Comparison of ENCODE assay signal across 8 cellular contexts in genomic region chr5:40833712-40834229, GRCh38. TPM values are rescaled to one million over a fixed set of nuclear protein-coding genes. Genes with fewer than 3 reads are reported as not detected.
A peak's percentile ranks its signal among the peaks of the same experiment; 100 is the strongest.
DNase-seq lines count a peak whose midpoint lies in the region; ATAC-seq and TF ChIP-seq lines count a peak whose summit lies in the region.

No MANE protein-coding gene starts in this region.

- H3K27me3 ChIP-seq in SJCRH30 (peaks cover under 1% of the 10 kb centered on the region; the same call in 1 of the 2 replicates), fibroblast of lung (ENCODE audit: control insufficient read depth, insufficient read depth, low read length) (no peaks in the 10 kb centered on the region), rectal smooth muscle tissue (ENCODE audit: control insufficient read depth, insufficient read depth, low read length) (no peaks in the 10 kb centered on the region)

- DNase-seq in SJCRH30, result no peak
- DNase-seq in fibroblast of lung (ENCODE audit: low read depth in 2 of 2), result no peak
- no peak for DNase-seq in HuH-7 (ENCODE audit: low spot score)
- DNase-seq in NOMO-1 (lab: John Stamatoyannopoulos, UW; ENCODE audit: unreplicated experiment in 2 of 2), result no peak

- no peak for ATAC-seq in GM19351 (IDR thresholded peaks at IDR 0.05; ENCODE audit: unreplicated experiment)
- no peak for ATAC-seq in HG03039 (IDR thresholded peaks at IDR 0.05; ENCODE audit: unreplicated experiment)

- H2AFZ ChIP-seq in fibroblast of lung (ENCODE audit: low read length), result no peak overlapping the region

- H3K27ac ChIP-seq in SJCRH30, result peak overlapping the region; percentile 93
- peak overlapping the region; percentile 90 for H3K27ac ChIP-seq in fibroblast of lung (ENCODE audit: insufficient read depth, low read length)
- peak overlapping the region; percentile 97 for H3K27ac ChIP-seq in rectal smooth muscle tissue (ENCODE audit: low read depth, low read length)

- H4K20me1 ChIP-seq in fibroblast of lung (ENCODE audit: control insufficient read depth, extremely low read depth, insufficient read depth, low read length), result peaks cover 4% of the 10 kb centered on the region

- H3K36me3 ChIP-seq in SJCRH30 (peaks cover 60% of the 10 kb centered on the region), fibroblast of lung (ENCODE audit: control insufficient read depth, insufficient read depth, low read length) (peaks cover 21% of the 10 kb centered on the region), rectal smooth muscle tissue (ENCODE audit: control insufficient read depth, insufficient read depth, low read length) (peaks cover 24% of the 10 kb centered on the region)

- H3K79me2 ChIP-seq in fibroblast of lung (ENCODE audit: control insufficient read depth, insufficient read depth, low read length), result peaks cover 53% of the 10 kb centered on the region

- H3K4me1 ChIP-seq in SJCRH30 (peaks cover 10% of the 10 kb centered on the region), fibroblast of lung (ENCODE audit: control insufficient read depth, extremely low read depth, insufficient read depth, low read length) (peaks cover 6% of the 10 kb centered on the region), rectal smooth muscle tissue (ENCODE audit: control insufficient read depth, insufficient read depth, low read length) (peaks cover 6% of the 10 kb centered on the region)

- H3K9ac ChIP-seq in fibroblast of lung (ENCODE audit: insufficient read depth, low read length) (peak overlapping the region; percentile 92), rectal smooth muscle tissue (ENCODE audit: low read length) (peak overlapping the region; percentile 95)

- H3K4me2 ChIP-seq in fibroblast of lung (ENCODE audit: extremely low read depth, insufficient read depth, low read length), result peak overlapping the region; percentile 94

- H3K4me3 ChIP-seq in GM08714 (ENCODE audit: low read length) (peak overlapping the region; percentile 99), SJCRH30 (peak overlapping the region; percentile 86), fibroblast of lung (replicated peaks in 1 of 4; ENCODE audit: control extremely low read depth in 1 of 4, insufficient read depth in 1 of 4, low read depth in 3 of 4, low read length in 4 of 4) (peak overlapping the region; percentile 66 to 100 (median 89)), rectal smooth muscle tissue (ENCODE audit: low read length) (peak overlapping the region; percentile 74)

- H3K9me3 ChIP-seq in SJCRH30 (replicated peaks), result peaks cover under 1% of the 10 kb centered on the region; the same call in 1 of the 2 replicates
- H3K9me3 ChIP-seq in fibroblast of lung (ENCODE audit: control insufficient read depth, insufficient read depth, low read depth, low read length), result no peaks in the 10 kb centered on the region

- no peak for TF ChIP-seq CTCF in fibroblast of lung (conservative IDR thresholded peaks at IDR 0.05 in 1 of 2, IDR thresholded peaks at IDR 0.05 in 1 of 2; ENCODE audit: low read depth in 1 of 2, low read length in 2 of 2)

RNA-seq across cellular contexts. Expression of gene RPL37, which starts 1.3 kb away (rescaled TPM):
- 5,451 and 5,689 TPM in 2 replicates for total RNA-seq in SJCRH30 (2014; rRNA removed; shearing (Covaris generic))
- 2,414 and 3,168 TPM in 2 replicates for total RNA-seq in fibroblast of lung
- polyA plus RNA-seq in fibroblast of lung, result 881 and 1,185 TPM in 2 replicates
- polyA plus RNA-seq in fibroblast of lung (2012), result 2,786 and 3,161 TPM in 2 replicates
- polyA minus RNA-seq in fibroblast of lung (ENCODE audit: low replicate concordance), result 208 and 237 TPM in 2 replicates

RNA-seq across cellular contexts. Expression of gene CARD6, which starts 7.4 kb away (rescaled TPM):
- total RNA-seq in SJCRH30 (2014; rRNA removed; shearing (Covaris generic)), result 2.7 and 3.0 TPM in 2 replicates
- 12.7 and 14.4 TPM in 2 replicates for total RNA-seq in fibroblast of lung
- 8.1 and 8.7 TPM in 2 replicates for polyA plus RNA-seq in fibroblast of lung
- 5.3 and 5.8 TPM in 2 replicates for polyA plus RNA-seq in fibroblast of lung (2012)
- polyA minus RNA-seq in fibroblast of lung (ENCODE audit: low replicate concordance), result 1.8 and 4.3 TPM in 2 replicates

RNA-seq across cellular contexts. Expression of gene PRKAA1, which starts 35.6 kb away (rescaled TPM):
- 81.1 and 103 TPM in 2 replicates for total RNA-seq in SJCRH30 (2014; rRNA removed; shearing (Covaris generic))
- total RNA-seq in fibroblast of lung, result 107 and 114 TPM in 2 replicates
- 85.4 and 106 TPM in 2 replicates for polyA plus RNA-seq in fibroblast of lung
- polyA plus RNA-seq in fibroblast of lung (2012), result 69.9 and 91.3 TPM in 2 replicates
- 19.4 and 22.3 TPM in 2 replicates for polyA minus RNA-seq in fibroblast of lung (ENCODE audit: low replicate concordance)
